In the genomic region with DNA sequence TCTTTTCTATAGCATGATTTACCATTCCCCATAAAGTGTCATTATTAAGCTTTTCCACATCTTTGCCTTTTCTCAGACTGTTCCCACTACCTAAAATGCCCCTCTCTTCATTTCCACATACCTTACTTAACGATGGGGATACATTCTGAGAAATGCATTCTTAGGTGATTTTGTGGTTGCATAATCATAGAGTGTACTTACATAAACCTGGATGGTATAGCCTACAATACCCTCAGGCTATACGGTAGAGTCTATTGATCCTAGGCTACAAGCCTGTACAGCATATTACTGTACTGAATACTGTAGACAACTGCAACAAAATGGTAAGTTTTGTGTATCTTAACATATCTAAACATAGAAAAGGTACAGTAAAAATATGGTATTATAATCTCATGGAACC, we compare ENCODE assay signal across 3 cellular contexts.
TF ChIP-seq lines count a peak whose summit lies in the region.

No MANE protein-coding gene starts in this region.

TF ChIP-seq in IMR-90, 13 proteins besides CTCF, POLR2A, EP300 and RAD21:
- TF ChIP-seq FOS (IDR thresholded peaks at IDR 0.05; ENCODE audit: low read depth, low read length), result no peak
- TF ChIP-seq CEBPB (IDR thresholded peaks at IDR 0.05; ENCODE audit: low read depth, low read length), result 0 out of 2 replicates have a peak, but pooled peaks have one; percentile 20

TF ChIP-seq in GM12878, 131 proteins besides CTCF, POLR2A, EP300 and RAD21:
- TF ChIP-seq CHD2 (IDR thresholded peaks at IDR 0.05; ENCODE audit: borderline replicate concordance, low read depth, low read length) (no peak), NBN (IDR thresholded peaks at IDR 0.05) (no peak), LARP7 (IDR thresholded peaks at IDR 0.05) (no peak), FOXM1 (IDR thresholded peaks at IDR 0.05; ENCODE audit: low read depth, low read length) (no peak), POLR2AphosphoS5 (IDR thresholded peaks at IDR 0.05; ENCODE audit: low read length) (no peak), STAT1 (conservative IDR thresholded peaks at IDR 0.05) (no peak), ZNF384 (IDR thresholded peaks at IDR 0.05; ENCODE audit: borderline replicate concordance, low read depth, low read length) (no peak), SMC3 (IDR thresholded peaks at IDR 0.05; ENCODE audit: borderline replicate concordance, low read length) (no peak), ZNF217 (IDR thresholded peaks at IDR 0.05) (no peak), ATF7 (IDR thresholded peaks at IDR 0.05; ENCODE audit: low read depth) (no peak), NRF1 (conservative IDR thresholded peaks at IDR 0.05; ENCODE audit: low read depth, low read length) (no peak), POLR2AphosphoS2 (IDR thresholded peaks at IDR 0.05; ENCODE audit: low read depth, low read length) (no peak), ETV6 (conservative IDR thresholded peaks at IDR 0.05 in 1 of 2, IDR thresholded peaks at IDR 0.05 in 1 of 2; ENCODE audit: borderline replicate concordance in 1 of 2, low read depth in 1 of 2) (no peak), RCOR1 (conservative IDR thresholded peaks at IDR 0.05; ENCODE audit: low read depth, low read length) (no peak), SIX5 (IDR thresholded peaks at IDR 0.05; ENCODE audit: low read depth, low read length, severe bottlenecking) (no peak)
- TF ChIP-seq, protein P1, sequence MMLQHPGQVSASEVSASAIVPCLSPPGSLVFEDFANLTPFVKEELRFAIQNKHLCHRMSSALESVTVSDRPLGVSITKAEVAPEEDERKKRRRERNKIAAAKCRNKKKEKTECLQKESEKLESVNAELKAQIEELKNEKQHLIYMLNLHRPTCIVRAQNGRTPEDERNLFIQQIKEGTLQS (IDR thresholded peaks at IDR 0.05; ENCODE audit: borderline replicate concordance, extremely low read depth, low read depth, low read length), result no peak
- TF ChIP-seq, protein P2, sequence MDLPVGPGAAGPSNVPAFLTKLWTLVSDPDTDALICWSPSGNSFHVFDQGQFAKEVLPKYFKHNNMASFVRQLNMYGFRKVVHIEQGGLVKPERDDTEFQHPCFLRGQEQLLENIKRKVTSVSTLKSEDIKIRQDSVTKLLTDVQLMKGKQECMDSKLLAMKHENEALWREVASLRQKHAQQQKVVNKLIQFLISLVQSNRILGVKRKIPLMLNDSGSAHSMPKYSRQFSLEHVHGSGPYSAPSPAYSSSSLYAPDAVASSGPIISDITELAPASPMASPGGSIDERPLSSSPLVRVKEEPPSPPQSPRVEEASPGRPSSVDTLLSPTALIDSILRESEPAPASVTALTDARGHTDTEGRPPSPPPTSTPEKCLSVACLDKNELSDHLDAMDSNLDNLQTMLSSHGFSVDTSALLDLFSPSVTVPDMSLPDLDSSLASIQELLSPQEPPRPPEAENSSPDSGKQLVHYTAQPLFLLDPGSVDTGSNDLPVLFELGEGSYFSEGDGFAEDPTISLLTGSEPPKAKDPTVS (IDR thresholded peaks at IDR 0.05; ENCODE audit: low read depth, low read length), result no peak

TF ChIP-seq in SK-N-SH, 30 proteins besides CTCF, POLR2A, EP300 and RAD21:
- TF ChIP-seq TEAD4 (IDR thresholded peaks at IDR 0.05; ENCODE audit: borderline replicate concordance, insufficient read depth) (no peak), SMC3 (IDR thresholded peaks at IDR 0.05; ENCODE audit: low read depth, low read length) (no peak), RFX5 (IDR thresholded peaks at IDR 0.05; ENCODE audit: low read length) (no peak), NRF1 (IDR thresholded peaks at IDR 0.05; ENCODE audit: low read depth, low read length) (no peak), NFIC (IDR thresholded peaks at IDR 0.05; ENCODE audit: borderline replicate concordance) (no peak)
- TF ChIP-seq, protein P3, sequence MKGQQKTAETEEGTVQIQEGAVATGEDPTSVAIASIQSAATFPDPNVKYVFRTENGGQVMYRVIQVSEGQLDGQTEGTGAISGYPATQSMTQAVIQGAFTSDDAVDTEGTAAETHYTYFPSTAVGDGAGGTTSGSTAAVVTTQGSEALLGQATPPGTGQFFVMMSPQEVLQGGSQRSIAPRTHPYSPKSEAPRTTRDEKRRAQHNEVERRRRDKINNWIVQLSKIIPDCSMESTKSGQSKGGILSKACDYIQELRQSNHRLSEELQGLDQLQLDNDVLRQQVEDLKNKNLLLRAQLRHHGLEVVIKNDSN (IDR thresholded peaks at IDR 0.05; ENCODE audit: borderline replicate concordance, low read depth), result no peak
